Comparison of ENCODE assay signal across 10 cellular contexts in genomic region chr20:59043698-59044097, GRCh38. TPM values are rescaled to one million over a fixed set of nuclear protein-coding genes. Genes with fewer than 3 reads are reported as not detected.
A peak's percentile ranks its signal among the peaks of the same experiment; 100 is the strongest.
DNase-seq lines count a peak whose midpoint lies in the region; ATAC-seq and TF ChIP-seq lines count a peak whose summit lies in the region.
"Had no signal": no experiment of that assay in that cellular context is flagged by ENCODE, and none has a peak within 500 bp of the region (broad histone marks: within the 10 kb centered on the region; RNA-seq: fewer than 3 reads in every experiment).

No MANE protein-coding gene starts in this region.

- no peaks in the 10 kb centered on the region for H3K9me3 Mint-ChIP-seq in endodermal cell

- H3K27me3 Mint-ChIP-seq in endodermal cell (ENCODE audit: insufficient read depth), result peaks cover 27% of the 10 kb centered on the region

- no peak overlapping the region for H3K27ac Mint-ChIP-seq in endodermal cell

- peaks cover 10% of the 10 kb centered on the region for H3K36me3 Mint-ChIP-seq in endodermal cell (ENCODE audit: low read depth)

- peaks cover 12% of the 10 kb centered on the region for H3K4me1 Mint-ChIP-seq in endodermal cell

- H3K79me2 ChIP-seq in smooth muscle cell (ENCODE audit: low read depth), result peaks cover 39% of the 10 kb centered on the region

- H4K20me1 ChIP-seq in smooth muscle cell (ENCODE audit: low read depth), result no peaks in the 10 kb centered on the region

- H3K4me3 Mint-ChIP-seq in endodermal cell, result peak overlapping the region; percentile 78

- H3K9me3 ChIP-seq in NT2/D1 (ENCODE audit: insufficient read depth, low read length) (no peaks in the 10 kb centered on the region), endodermal cell (ENCODE audit: control insufficient read depth, low read length) (no peaks in the 10 kb centered on the region), smooth muscle cell (replicated peaks; ENCODE audit: low read depth) (no peaks in the 10 kb centered on the region)
- H3K9me3 ChIP-seq: testis had no signal

- TF ChIP-seq CTCF in endodermal cell (conservative IDR thresholded peaks at IDR 0.05) (no peak), smooth muscle cell (IDR thresholded peaks at IDR 0.05; ENCODE audit: borderline replicate concordance, insufficient read depth, poor library complexity, severe bottlenecking) (no peak)

- 95% methylated on average over 3 of the region's 3 CpGs; no CpG with 5 or more reads in 1 of the 2 experiments for WGBS in endodermal cell (ENCODE audit: insufficient coverage in 1 of 2, insufficient read length in 1 of 2), 2 experiments
- 84% methylated on average over 3 of the region's 3 CpGs for WGBS in smooth muscle cell (ENCODE audit: low lambda C conversion rate)

- H3K27me3 ChIP-seq in NT2/D1 (ENCODE audit: insufficient read depth, insufficient read length) (no peaks in the 10 kb centered on the region), endodermal cell (ENCODE audit: control insufficient read depth, insufficient read depth, low read length, poor library complexity, severe bottlenecking) (no peaks in the 10 kb centered on the region), smooth muscle cell (ENCODE audit: low read depth) (no peaks in the 10 kb centered on the region)
- H3K27me3 ChIP-seq: testis had no signal

- peaks cover 25% of the 10 kb centered on the region for H3K36me3 ChIP-seq in NT2/D1 (ENCODE audit: insufficient read depth, insufficient read length, low read length)
- peaks cover 9% of the 10 kb centered on the region for H3K36me3 ChIP-seq in endodermal cell (ENCODE audit: control insufficient read depth, insufficient read depth, low read length)
- H3K36me3 ChIP-seq in smooth muscle cell (ENCODE audit: low read depth), result no peaks in the 10 kb centered on the region

- H3K9ac ChIP-seq in NT2/D1 (ENCODE audit: insufficient read length, low read depth) (peak overlapping the region; percentile 72), endodermal cell (ENCODE audit: extremely low read depth, low read length, poor library complexity, severe bottlenecking) (no peak overlapping the region), smooth muscle cell (ENCODE audit: low read depth) (no peak overlapping the region)

- DNase-seq in NCI-H345 treated with DMSO at 0.1 percent for 48 hours (lab: John Stamatoyannopoulos, UW; ENCODE audit: unreplicated experiment) (peak; percentile 29), NCI-H345 (lab: John Stamatoyannopoulos, UW) (no peak), NT2/D1 (ENCODE audit: low read depth, low spot score) (no peak), endodermal cell (no peak), smooth muscle cell (lab: John Stamatoyannopoulos, UW; ENCODE audit: unreplicated experiment) (no peak)
- DNase-seq in effector CD8-positive, alpha-beta T cell (lab: John Stamatoyannopoulos, UW), result no peak
- DNase-seq: T1000, testis had no signal

- H3K4me1 ChIP-seq in NT2/D1 (ENCODE audit: insufficient read depth, insufficient read length), result peaks cover 4% of the 10 kb centered on the region
- no peaks in the 10 kb centered on the region for H3K4me1 ChIP-seq in endodermal cell (ENCODE audit: control insufficient read depth, insufficient read depth, low read length)
- H3K4me1 ChIP-seq in smooth muscle cell (ENCODE audit: low read depth), result no peaks in the 10 kb centered on the region

- H3K4me2 ChIP-seq in smooth muscle cell, result no peak overlapping the region

- H2AFZ ChIP-seq in smooth muscle cell (ENCODE audit: low read depth), result peak overlapping the region; percentile 94

- H3K27ac ChIP-seq in endodermal cell (ENCODE audit: low read depth, low read length), result no peak overlapping the region
- H3K27ac ChIP-seq in smooth muscle cell (ENCODE audit: low read depth), result peak overlapping the region; percentile 36

- ATAC-seq in GM21723 (IDR thresholded peaks at IDR 0.05; ENCODE audit: unreplicated experiment), result no peak
- ATAC-seq in HG03095 (IDR thresholded peaks at IDR 0.05; ENCODE audit: unreplicated experiment), result no peak

- no peak overlapping the region for H3K4me3 ChIP-seq in NT2/D1 (ENCODE audit: insufficient read length, low read depth)
- H3K4me3 ChIP-seq in endodermal cell (ENCODE audit: low read length), result no peak overlapping the region
- H3K4me3 ChIP-seq in smooth muscle cell, result no peak overlapping the region

- no peaks in the 10 kb centered on the region for H3F3A ChIP-seq in smooth muscle cell (ENCODE audit: low read depth)

RNA-seq across cellular contexts. Expression of gene PRELID3B, which starts 1.1 kb away (rescaled TPM):
- total RNA-seq in endodermal cell (10 to 100 TPM; 48.6 to 50.8 TPM), smooth muscle cell (39.1 and 44.9 TPM in 2 replicates)
- 54.6 TPM for polyA plus RNA-seq in endodermal cell (2013, experiment 1 of 2)
- 51.3 TPM for polyA plus RNA-seq in endodermal cell (2013, experiment 2 of 2)
- 20.9 and 25.8 TPM in 2 replicates for polyA plus RNA-seq in smooth muscle cell

RNA-seq across cellular contexts. Expression of gene ATP5F1E, which starts 11.6 kb away (rescaled TPM):
- 10 to 100 TPM; 52.6 to 62.6 TPM for total RNA-seq in endodermal cell
- 73.3 TPM for polyA plus RNA-seq in endodermal cell (2013, experiment 1 of 2)
- 79.4 TPM for polyA plus RNA-seq in endodermal cell (2013, experiment 2 of 2)
- total RNA-seq in smooth muscle cell, result 48.1 and 48.6 TPM in 2 replicates
- 265 and 280 TPM in 2 replicates for polyA plus RNA-seq in smooth muscle cell

RNA-seq across cellular contexts. Expression of gene TUBB1, which starts 24.5 kb away (rescaled TPM):
- total RNA-seq in endodermal cell, result not detected
- not detected for polyA plus RNA-seq in endodermal cell (2013, experiment 1 of 2)
- polyA plus RNA-seq in endodermal cell (2013, experiment 2 of 2), result not detected
- total RNA-seq in smooth muscle cell, result 0.40 and 0.67 TPM in 2 replicates
- polyA plus RNA-seq in smooth muscle cell, result not detected in 2 replicates

RNA-seq across cellular contexts. Expression of gene CTSZ, which starts 36.6 kb away (rescaled TPM):
- 10 to 100 TPM; 55.9 to 76.6 TPM for total RNA-seq in endodermal cell
- 33.0 TPM for polyA plus RNA-seq in endodermal cell (2013, experiment 1 of 2)
- 30.2 TPM for polyA plus RNA-seq in endodermal cell (2013, experiment 2 of 2)
- 151 and 171 TPM in 2 replicates for total RNA-seq in smooth muscle cell
- 9.4 and 12.7 TPM in 2 replicates for polyA plus RNA-seq in smooth muscle cell
